1 cellular context compared by ENCODE assay signal in the genomic region with DNA sequence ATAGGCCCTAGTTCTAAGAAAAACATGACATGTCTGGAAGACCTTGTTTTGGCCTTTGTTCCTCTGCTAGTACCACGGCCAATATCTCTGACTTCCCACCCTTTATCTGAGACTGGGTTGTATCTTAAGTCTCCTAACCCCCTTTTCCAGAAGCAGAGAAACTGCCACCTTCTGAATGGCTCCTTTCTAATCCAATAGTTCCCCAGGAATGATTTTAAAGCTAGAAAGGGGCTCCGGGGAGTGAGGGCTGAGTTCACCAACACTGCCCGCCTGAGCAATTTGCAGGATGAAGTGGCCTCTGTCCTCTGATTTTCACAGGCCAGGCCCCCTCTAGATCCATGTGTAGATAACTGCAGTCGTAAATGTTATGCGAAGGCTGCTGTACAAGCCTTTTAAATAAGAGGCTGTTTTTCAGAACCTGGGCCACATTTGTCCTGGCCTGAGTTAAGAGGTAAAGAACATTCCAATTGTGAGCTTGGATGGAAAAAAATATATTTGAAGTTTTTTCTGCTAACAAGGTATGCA.
TF ChIP-seq lines count a peak whose summit lies in the region.

No MANE protein-coding gene starts in this region.

TF ChIP-seq in K562, 482 proteins besides CTCF, POLR2A, EP300 and RAD21:
- TF ChIP-seq, protein P1, sequence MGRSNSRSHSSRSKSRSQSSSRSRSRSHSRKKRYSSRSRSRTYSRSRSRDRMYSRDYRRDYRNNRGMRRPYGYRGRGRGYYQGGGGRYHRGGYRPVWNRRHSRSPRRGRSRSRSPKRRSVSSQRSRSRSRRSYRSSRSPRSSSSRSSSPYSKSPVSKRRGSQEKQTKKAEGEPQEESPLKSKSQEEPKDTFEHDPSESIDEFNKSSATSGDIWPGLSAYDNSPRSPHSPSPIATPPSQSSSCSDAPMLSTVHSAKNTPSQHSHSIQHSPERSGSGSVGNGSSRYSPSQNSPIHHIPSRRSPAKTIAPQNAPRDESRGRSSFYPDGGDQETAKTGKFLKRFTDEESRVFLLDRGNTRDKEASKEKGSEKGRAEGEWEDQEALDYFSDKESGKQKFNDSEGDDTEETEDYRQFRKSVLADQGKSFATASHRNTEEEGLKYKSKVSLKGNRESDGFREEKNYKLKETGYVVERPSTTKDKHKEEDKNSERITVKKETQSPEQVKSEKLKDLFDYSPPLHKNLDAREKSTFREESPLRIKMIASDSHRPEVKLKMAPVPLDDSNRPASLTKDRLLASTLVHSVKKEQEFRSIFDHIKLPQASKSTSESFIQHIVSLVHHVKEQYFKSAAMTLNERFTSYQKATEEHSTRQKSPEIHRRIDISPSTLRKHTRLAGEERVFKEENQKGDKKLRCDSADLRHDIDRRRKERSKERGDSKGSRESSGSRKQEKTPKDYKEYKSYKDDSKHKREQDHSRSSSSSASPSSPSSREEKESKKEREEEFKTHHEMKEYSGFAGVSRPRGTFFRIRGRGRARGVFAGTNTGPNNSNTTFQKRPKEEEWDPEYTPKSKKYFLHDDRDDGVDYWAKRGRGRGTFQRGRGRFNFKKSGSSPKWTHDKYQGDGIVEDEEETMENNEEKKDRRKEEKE (IDR thresholded peaks at IDR 0.05; ENCODE audit: borderline replicate concordance in 1 of 2, control insufficient read depth in 1 of 2, low read depth in 2 of 2, low read length in 1 of 2) = no peak
- 0 out of 2 replicates have a peak, but pooled peaks have one; percentile 22 for TF ChIP-seq ZNF766 (CRISPR knock-in tag; conservative IDR thresholded peaks at IDR 0.05)
- peak in 1 of 2 experiments; percentile 3; a peak in 1 of 4 replicates for TF ChIP-seq TBL1XR1 (IDR thresholded peaks at IDR 0.05; ENCODE audit: low read length in 2 of 2)
- TF ChIP-seq, protein P2, sequence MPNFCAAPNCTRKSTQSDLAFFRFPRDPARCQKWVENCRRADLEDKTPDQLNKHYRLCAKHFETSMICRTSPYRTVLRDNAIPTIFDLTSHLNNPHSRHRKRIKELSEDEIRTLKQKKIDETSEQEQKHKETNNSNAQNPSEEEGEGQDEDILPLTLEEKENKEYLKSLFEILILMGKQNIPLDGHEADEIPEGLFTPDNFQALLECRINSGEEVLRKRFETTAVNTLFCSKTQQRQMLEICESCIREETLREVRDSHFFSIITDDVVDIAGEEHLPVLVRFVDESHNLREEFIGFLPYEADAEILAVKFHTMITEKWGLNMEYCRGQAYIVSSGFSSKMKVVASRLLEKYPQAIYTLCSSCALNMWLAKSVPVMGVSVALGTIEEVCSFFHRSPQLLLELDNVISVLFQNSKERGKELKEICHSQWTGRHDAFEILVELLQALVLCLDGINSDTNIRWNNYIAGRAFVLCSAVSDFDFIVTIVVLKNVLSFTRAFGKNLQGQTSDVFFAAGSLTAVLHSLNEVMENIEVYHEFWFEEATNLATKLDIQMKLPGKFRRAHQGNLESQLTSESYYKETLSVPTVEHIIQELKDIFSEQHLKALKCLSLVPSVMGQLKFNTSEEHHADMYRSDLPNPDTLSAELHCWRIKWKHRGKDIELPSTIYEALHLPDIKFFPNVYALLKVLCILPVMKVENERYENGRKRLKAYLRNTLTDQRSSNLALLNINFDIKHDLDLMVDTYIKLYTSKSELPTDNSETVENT (CRISPR knock-in tag; IDR thresholded peaks at IDR 0.05) = no peak
- no peak for TF ChIP-seq MAZ (CRISPR knock-in tag; conservative IDR thresholded peaks at IDR 0.05 in 1 of 2, IDR thresholded peaks at IDR 0.05 in 1 of 2)
- no peak for TF ChIP-seq TAF1 (IDR thresholded peaks at IDR 0.05; ENCODE audit: control insufficient read depth, extremely low read depth, insufficient read depth, low read length, severe bottlenecking)
- TF ChIP-seq, protein P3, sequence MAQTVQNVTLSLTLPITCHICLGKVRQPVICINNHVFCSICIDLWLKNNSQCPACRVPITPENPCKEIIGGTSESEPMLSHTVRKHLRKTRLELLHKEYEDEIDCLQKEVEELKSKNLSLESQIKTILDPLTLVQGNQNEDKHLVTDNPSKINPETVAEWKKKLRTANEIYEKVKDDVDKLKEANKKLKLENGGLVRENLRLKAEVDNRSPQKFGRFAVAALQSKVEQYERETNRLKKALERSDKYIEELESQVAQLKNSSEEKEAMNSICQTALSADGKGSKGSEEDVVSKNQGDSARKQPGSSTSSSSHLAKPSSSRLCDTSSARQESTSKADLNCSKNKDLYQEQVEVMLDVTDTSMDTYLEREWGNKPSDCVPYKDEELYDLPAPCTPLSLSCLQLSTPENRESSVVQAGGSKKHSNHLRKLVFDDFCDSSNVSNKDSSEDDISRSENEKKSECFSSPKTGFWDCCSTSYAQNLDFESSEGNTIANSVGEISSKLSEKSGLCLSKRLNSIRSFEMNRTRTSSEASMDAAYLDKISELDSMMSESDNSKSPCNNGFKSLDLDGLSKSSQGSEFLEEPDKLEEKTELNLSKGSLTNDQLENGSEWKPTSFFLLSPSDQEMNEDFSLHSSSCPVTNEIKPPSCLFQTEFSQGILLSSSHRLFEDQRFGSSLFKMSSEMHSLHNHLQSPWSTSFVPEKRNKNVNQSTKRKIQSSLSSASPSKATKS (CRISPR knock-in tag; IDR thresholded peaks at IDR 0.05) = no peak
